ENCODE assay signal across 11 cellular contexts in the genomic region with DNA sequence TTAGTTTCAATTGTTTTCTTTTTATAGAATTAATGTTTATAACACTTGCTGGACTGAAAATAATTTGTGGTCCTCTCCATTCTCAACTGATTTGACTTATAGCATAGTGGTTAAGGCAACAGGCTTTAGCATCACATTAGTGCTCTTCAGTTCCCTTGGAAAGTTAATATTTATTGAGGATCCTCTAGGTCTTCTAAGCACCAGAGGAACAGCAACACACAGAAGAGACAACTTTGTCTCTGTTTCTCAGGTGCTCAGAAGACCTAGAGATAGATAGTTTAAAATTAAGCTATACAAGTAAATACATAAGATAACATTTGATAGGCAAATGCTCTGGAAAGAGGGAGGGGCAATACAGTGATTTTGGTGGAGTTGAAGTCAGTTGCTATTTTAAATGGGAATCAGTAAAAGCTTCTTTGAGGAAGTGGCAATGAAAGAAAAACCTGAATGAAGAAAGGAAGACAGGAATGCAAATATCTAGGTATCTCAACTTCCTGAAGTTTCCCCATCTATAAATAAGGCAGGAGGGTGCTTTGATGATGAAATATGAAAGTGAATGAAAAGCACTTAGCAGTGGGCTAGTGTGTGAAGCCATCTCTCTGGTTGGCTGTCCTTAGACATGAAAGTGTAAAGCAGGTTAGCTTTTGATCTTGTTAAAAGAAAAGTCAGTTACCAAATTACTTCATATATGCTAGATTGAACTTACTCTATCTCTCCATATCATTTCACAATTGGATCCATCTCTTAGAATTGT. TPM values are rescaled to one million over a fixed set of nuclear protein-coding genes. Genes with fewer than 3 reads are reported as not detected.
DNase-seq lines count a peak whose midpoint lies in the region; ATAC-seq, FAIRE-seq and TF ChIP-seq lines count a peak whose summit lies in the region.
"Had no signal": no experiment of that assay in that cellular context is flagged by ENCODE, and none has a peak within 500 bp of the region (broad histone marks: within the 10 kb centered on the region; RNA-seq: fewer than 3 reads in every experiment).

No MANE protein-coding gene starts in this region.

- ATAC-seq in GM19372 (IDR thresholded peaks at IDR 0.05; ENCODE audit: low read depth, unreplicated experiment) = peak; percentile 71
- peak; percentile 83 for ATAC-seq in HG02798 (IDR thresholded peaks at IDR 0.05; ENCODE audit: poor library complexity, unreplicated experiment)
- peak; percentile 89 for ATAC-seq in HG03457 (IDR thresholded peaks at IDR 0.05; ENCODE audit: unreplicated experiment)
- no peak for ATAC-seq in Right ventricle myocardium inferior
- ATAC-seq: sciatic nerve had no signal

- peak; percentile 47 for FAIRE-seq in GM12891 (lab: Jason Lieb, UNC)

- DNase-seq in GM12891 (ENCODE audit: insufficient read length, low spot score) = no peak
- no peak for DNase-seq in Ammon's horn (ENCODE audit: low spot score)
- no peak for DNase-seq in mucosa of gallbladder (ENCODE audit: low spot score)
- no peak for DNase-seq in cerebellar cortex (ENCODE audit: low spot score)
- no peak for DNase-seq in Right ventricle myocardium inferior (ENCODE audit: missing footprints)
- DNase-seq: BE2C, uterus had no signal

- intact Hi-C loops in Right ventricle myocardium inferior (cut with DNase I) = no loop called here

- TF ChIP-seq POLR2A in GM12891 (IDR thresholded peaks at IDR 0.05; ENCODE audit: low read depth, low read length) = no peak

TF ChIP-seq in GM12891, 5 proteins besides CTCF, POLR2A, EP300 and RAD21:
- TF ChIP-seq POU2F2 (IDR thresholded peaks at IDR 0.05; ENCODE audit: low read depth, low read length) = no peak
- peak; percentile 45; the same call in 1 of the 2 replicates for TF ChIP-seq SPI1 (IDR thresholded peaks at IDR 0.05; ENCODE audit: low read depth, low read length)

RNA-seq across cellular contexts. Expression of a gene that starts 7.9 kb away (rescaled TPM):
- polyA plus RNA-seq in GM12891 (2012; ENCODE audit: low read depth, missing spikeins) = not detected
- not detected for total RNA-seq in mucosa of gallbladder
- total RNA-seq in Right ventricle myocardium inferior = not detected
- total RNA-seq: sciatic nerve, uterus had no signal

RNA-seq across cellular contexts. Expression of a gene that starts 15.5 kb away (rescaled TPM):
- polyA plus RNA-seq in GM12891 (2012; ENCODE audit: low read depth, missing spikeins) = 8.3 TPM
- total RNA-seq in mucosa of gallbladder (5.0 TPM), Right ventricle myocardium inferior (not detected)
- total RNA-seq: sciatic nerve had no signal
